2 cellular contexts compared by ENCODE assay signal in the genomic region with DNA sequence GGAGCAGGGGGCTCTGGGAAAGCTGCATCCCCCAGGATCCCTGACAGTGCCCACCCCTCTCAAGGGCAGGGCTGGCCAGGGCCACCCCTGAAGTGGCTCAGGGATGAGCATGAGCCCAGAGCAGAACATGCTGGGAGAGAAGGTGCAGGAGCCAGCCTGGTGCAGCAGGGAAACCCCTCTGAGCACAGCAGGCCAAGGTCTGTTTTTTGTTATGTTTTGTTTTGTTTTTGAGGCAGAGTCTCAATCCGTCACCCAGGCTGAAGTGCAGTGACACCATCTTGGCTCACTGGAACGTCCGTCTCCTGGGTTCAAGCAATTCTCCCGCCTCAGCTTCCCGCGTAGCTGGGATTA.
TF ChIP-seq lines count a peak whose summit lies in the region.

No MANE protein-coding gene starts in this region.

TF ChIP-seq in GM23338, 12 proteins besides CTCF, POLR2A, EP300 and RAD21:
- TF ChIP-seq JUNB (IDR thresholded peaks at IDR 0.05; ENCODE audit: unreplicated experiment), result no peak

TF ChIP-seq in SK-N-SH, 30 proteins besides CTCF, POLR2A, EP300 and RAD21:
- TF ChIP-seq RXRA (IDR thresholded peaks at IDR 0.05; ENCODE audit: borderline replicate concordance, low read depth) (no peak), NFIC (IDR thresholded peaks at IDR 0.05; ENCODE audit: borderline replicate concordance) (no peak), TCF12 (IDR thresholded peaks at IDR 0.05) (no peak), MEF2A (IDR thresholded peaks at IDR 0.05; ENCODE audit: borderline replicate concordance, low read depth) (no peak), RCOR1 (IDR thresholded peaks at IDR 0.05; ENCODE audit: low read length) (no peak), TEAD4 (IDR thresholded peaks at IDR 0.05; ENCODE audit: borderline replicate concordance, insufficient read depth) (no peak)
- TF ChIP-seq, protein P1, sequence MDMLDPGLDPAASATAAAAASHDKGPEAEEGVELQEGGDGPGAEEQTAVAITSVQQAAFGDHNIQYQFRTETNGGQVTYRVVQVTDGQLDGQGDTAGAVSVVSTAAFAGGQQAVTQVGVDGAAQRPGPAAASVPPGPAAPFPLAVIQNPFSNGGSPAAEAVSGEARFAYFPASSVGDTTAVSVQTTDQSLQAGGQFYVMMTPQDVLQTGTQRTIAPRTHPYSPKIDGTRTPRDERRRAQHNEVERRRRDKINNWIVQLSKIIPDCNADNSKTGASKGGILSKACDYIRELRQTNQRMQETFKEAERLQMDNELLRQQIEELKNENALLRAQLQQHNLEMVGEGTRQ (IDR thresholded peaks at IDR 0.05; ENCODE audit: borderline replicate concordance, low read depth, low read length), result no peak
- TF ChIP-seq, protein P2, sequence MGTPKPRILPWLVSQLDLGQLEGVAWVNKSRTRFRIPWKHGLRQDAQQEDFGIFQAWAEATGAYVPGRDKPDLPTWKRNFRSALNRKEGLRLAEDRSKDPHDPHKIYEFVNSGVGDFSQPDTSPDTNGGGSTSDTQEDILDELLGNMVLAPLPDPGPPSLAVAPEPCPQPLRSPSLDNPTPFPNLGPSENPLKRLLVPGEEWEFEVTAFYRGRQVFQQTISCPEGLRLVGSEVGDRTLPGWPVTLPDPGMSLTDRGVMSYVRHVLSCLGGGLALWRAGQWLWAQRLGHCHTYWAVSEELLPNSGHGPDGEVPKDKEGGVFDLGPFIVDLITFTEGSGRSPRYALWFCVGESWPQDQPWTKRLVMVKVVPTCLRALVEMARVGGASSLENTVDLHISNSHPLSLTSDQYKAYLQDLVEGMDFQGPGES (IDR thresholded peaks at IDR 0.05; ENCODE audit: low read depth, low read length), result no peak
